In genomic region chr17:38729886-38730525, GRCh38 we compare ENCODE assay signal across 8 cellular contexts. TPM values are rescaled to one million over a fixed set of nuclear protein-coding genes. Genes with fewer than 3 reads are reported as not detected.
DNase-seq lines count a peak whose midpoint lies in the region; ATAC-seq and TF ChIP-seq lines count a peak whose summit lies in the region.

TSS of gene CISD3 (plus strand) at chr17:38730341. CDS start at chr17:38730359, 18 bp downstream.

- peak within 1 kb of the TSS; percentile 53 for H3K27ac Mint-ChIP-seq in endothelial cell (ENCODE audit: unreplicated experiment)

- H3K27me3 Mint-ChIP-seq in endothelial cell (ENCODE audit: unreplicated experiment): peaks cover 17% of the 10 kb centered on the region

- peak; percentile 72 for TF ChIP-seq CTCF in endothelial cell (IDR thresholded peaks at IDR 0.05; ENCODE audit: unreplicated experiment)

- ATAC-seq in HG03469 (IDR thresholded peaks at IDR 0.05; ENCODE audit: unreplicated experiment): peak; percentile 49

- DNase-seq in C1 segment of cervical spinal cord (lab: John Stamatoyannopoulos, UW) (peak in 10 of 14 donors; percentile 49 to 87 (median 63)), GM19240 (ENCODE audit: insufficient read length, low spot score) (peak; percentile 95), NOMO-1 treated with DMSO at 0.1 percent for 48 hours (lab: John Stamatoyannopoulos, UW; ENCODE audit: unreplicated experiment) (peak; percentile 86), endothelial cell (ENCODE audit: low spot score) (peak; percentile 84), middle frontal gyrus (ENCODE audit: extremely low spot score, low spot score) (peak; percentile 69)
- peak; percentile 70 to 83 (median 71) for DNase-seq in activated CD8-positive, alpha-beta memory T cell treated with anti-CD3 and anti-CD28 coated beads for 48 hours (ENCODE audit: low read depth in 2 of 3, low spot score in 2 of 3)
- DNase-seq in stimulated activated CD8-positive, alpha-beta memory T cell treated with anti-CD3 and anti-CD28 coated beads, Interleukin-2, amount 100 ng/mL, for 1 hour (ENCODE audit: low read depth in 2 of 2): peak; percentile 71 to 76

- peaks cover 23% of the 10 kb centered on the region for H3K36me3 Mint-ChIP-seq in endothelial cell (ENCODE audit: low read depth, unreplicated experiment)

- no peaks in the 10 kb centered on the region for H3K9me3 Mint-ChIP-seq in endothelial cell (ENCODE audit: unreplicated experiment)

- peaks cover 35% of the 10 kb centered on the region for H3K4me1 Mint-ChIP-seq in endothelial cell (ENCODE audit: unreplicated experiment)

- H3K4me3 Mint-ChIP-seq in endothelial cell (ENCODE audit: unreplicated experiment): peak within 1 kb of the TSS; percentile 92

RNA-seq across cellular contexts. Expression of gene CISD3, which starts in this region (rescaled TPM):
- total RNA-seq in endothelial cell (ENCODE audit: unreplicated experiment): 17.0 TPM

Comparison
In these comparisons a context has a peak if more than half of its experiments do, and no peak if none do; other contexts are left out.
1. Peak in every context shown above with its lines: DNase-seq and ATAC-seq.